Comparison of ENCODE assay signal across 1 cellular context in the genomic region with DNA sequence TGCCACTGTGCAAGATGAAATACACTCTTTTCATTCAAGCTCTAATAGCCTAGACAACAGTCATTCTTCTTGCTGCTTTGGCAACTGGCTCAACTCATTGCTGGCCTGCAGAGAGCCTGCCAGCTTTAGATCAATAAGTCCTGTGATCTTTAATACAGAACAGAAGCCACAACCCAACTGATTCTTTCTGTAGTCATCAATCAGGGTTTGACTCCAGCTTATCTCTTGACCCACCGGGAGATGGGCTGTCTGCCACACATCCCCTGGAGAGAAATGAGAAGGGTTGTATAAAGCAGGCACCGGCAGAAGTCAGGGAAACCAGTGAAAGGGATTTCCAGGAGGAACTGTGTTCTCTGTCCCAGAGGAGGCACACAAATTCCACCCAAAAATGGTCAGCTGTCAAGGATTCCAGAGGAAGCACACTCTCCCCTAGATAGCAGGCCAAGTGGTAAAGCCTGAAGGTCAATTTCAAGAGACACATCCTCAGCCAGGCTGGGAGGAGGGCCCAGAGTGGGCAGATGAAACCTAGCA.
TF ChIP-seq lines count a peak whose summit lies in the region.

No MANE protein-coding gene starts in this region.

TF ChIP-seq in K562, 482 proteins besides CTCF, POLR2A, EP300 and RAD21:
- TF ChIP-seq PBX2 (CRISPR knock-in tag; IDR thresholded peaks at IDR 0.05; ENCODE audit: low read depth) (no peak), PBX2 (tag; conservative IDR thresholded peaks at IDR 0.05; ENCODE audit: low read depth) (peak; percentile 51)
- TF ChIP-seq, protein P1, sequence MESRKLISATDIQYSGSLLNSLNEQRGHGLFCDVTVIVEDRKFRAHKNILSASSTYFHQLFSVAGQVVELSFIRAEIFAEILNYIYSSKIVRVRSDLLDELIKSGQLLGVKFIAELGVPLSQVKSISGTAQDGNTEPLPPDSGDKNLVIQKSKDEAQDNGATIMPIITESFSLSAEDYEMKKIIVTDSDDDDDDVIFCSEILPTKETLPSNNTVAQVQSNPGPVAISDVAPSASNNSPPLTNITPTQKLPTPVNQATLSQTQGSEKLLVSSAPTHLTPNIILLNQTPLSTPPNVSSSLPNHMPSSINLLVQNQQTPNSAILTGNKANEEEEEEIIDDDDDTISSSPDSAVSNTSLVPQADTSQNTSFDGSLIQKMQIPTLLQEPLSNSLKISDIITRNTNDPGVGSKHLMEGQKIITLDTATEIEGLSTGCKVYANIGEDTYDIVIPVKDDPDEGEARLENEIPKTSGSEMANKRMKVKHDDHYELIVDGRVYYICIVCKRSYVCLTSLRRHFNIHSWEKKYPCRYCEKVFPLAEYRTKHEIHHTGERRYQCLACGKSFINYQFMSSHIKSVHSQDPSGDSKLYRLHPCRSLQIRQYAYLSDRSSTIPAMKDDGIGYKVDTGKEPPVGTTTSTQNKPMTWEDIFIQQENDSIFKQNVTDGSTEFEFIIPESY (CRISPR knock-in tag; IDR thresholded peaks at IDR 0.05), result no peak
TF ChIP-seq in K562: peak in this region for 1.
